In genomic region chr14:68391292-68392014, GRCh38 we compare ENCODE assay signal across 14 cellular contexts.
DNase-seq lines count a peak whose midpoint lies in the region; ATAC-seq and TF ChIP-seq lines count a peak whose summit lies in the region.
"Had no signal": no experiment of that assay in that cellular context is flagged by ENCODE, and none has a peak within 500 bp of the region (broad histone marks: within the 10 kb centered on the region; RNA-seq: fewer than 3 reads in every experiment).

No MANE protein-coding gene starts in this region.

- no peaks in the 10 kb centered on the region for H3K36me3 ChIP-seq in tibial nerve

- H3K4me1 ChIP-seq in tibial nerve, result peaks cover 6 to 76% (median 29%) of the 10 kb centered on the region in 4 donors

- H3K27me3 ChIP-seq in tibial nerve, result no peaks in the 10 kb centered on the region

- WGBS in tibial nerve, 2 donors, result 29% methylated on average over 4 of the region's 4 CpGs

- no peak for TF ChIP-seq POLR2A in tibial nerve (IDR thresholded peaks at IDR 0.05)

- H3K4me3 ChIP-seq in fibroblast of pulmonary artery (replicated peaks; ENCODE audit: low read depth, low read length), result no peak overlapping the region
- H3K4me3 ChIP-seq in tibial nerve, result no peak overlapping the region
- H3K4me3 ChIP-seq: SK-N-MC had no signal

- DNase-seq in fibroblast of pulmonary artery (ENCODE audit: low read depth), result peak; percentile 81
- DNase-seq in omental fat pad (ENCODE audit: low spot score), result no peak
- peak in 1 of 2 donors; percentile 59 for DNase-seq in tibial nerve (ENCODE audit: low spot score in 2 of 2)
- no peak for DNase-seq in HuH-7 (ENCODE audit: low spot score)
- DNase-seq in mesenteric fat pad (ENCODE audit: low spot score), result no peak
- DNase-seq: activated gamma-delta T cell, DMS153, NCI-H1417 treated with DMSO at 0.1 percent for 48 hours, NCI-H526 treated with DMSO at 0.1 percent for 48 hours had no signal

- peak in 1 of 2 donors; percentile 91 for TF ChIP-seq EP300 in tibial nerve (IDR thresholded peaks at IDR 0.05)

- H3K9me3 ChIP-seq in tibial nerve, result no peaks in the 10 kb centered on the region

- ATAC-seq in omental fat pad (ENCODE audit: low FRiP score), result peak; percentile 31
- no peak for ATAC-seq in HG03521 (IDR thresholded peaks at IDR 0.05; ENCODE audit: unreplicated experiment)
- ATAC-seq in HG02571 (IDR thresholded peaks at IDR 0.05; ENCODE audit: unreplicated experiment), result no peak

- TF ChIP-seq CTCF in fibroblast of pulmonary artery (IDR thresholded peaks at IDR 0.05; ENCODE audit: low read length, missing control alignments) (no peak), omental fat pad (IDR thresholded peaks at IDR 0.05) (no peak), tibial nerve (IDR thresholded peaks at IDR 0.05) (peak in 1 of 5 experiments; percentile 13)

- H3K27ac ChIP-seq in angular gyrus (ENCODE audit: low read depth, low read length) (peak overlapping the region; percentile 49), tibial nerve (peak overlapping the region; percentile 37 to 83 (median 62))
- H3K27ac ChIP-seq: epithelial cell of prostate, SK-N-MC had no signal
